11 cellular contexts compared by ENCODE assay signal in genomic region chr16:85514295-85514600, GRCh38.
A peak's percentile ranks its signal among the peaks of the same experiment; 100 is the strongest.
DNase-seq lines count a peak whose midpoint lies in the region; ATAC-seq and TF ChIP-seq lines count a peak whose summit lies in the region.
"Had no signal": no experiment of that assay in that cellular context is flagged by ENCODE, and none has a peak within 500 bp of the region (broad histone marks: within the 10 kb centered on the region; RNA-seq: fewer than 3 reads in every experiment).

No MANE protein-coding gene starts in this region.

- DNase-seq in Caco-2 (no peak), SK-N-MC (ENCODE audit: low read depth, low spot score) (no peak), right cardiac atrium (peak; percentile 86 to 97 (median 95)), germinal center (ENCODE audit: low spot score) (no peak), GM10266 (ENCODE audit: extremely low spot score) (no peak), NCI-H345 (lab: John Stamatoyannopoulos, UW) (no peak)
- DNase-seq in activated effector memory CD4-positive, alpha-beta T cell treated with Interleukin-2 at 50 U/mL for 16 hours, result no peak
- DNase-seq: activated CD4-positive, alpha-beta T cell treated with anti-CD3 and anti-CD28 coated beads, Interleukin-2, amount 50 U/mL, for 4 hours; H9; SIG-M5 had no signal

- H3K4me1 ChIP-seq in Caco-2, result peaks cover 35% of the 10 kb centered on the region
- H3K4me1 ChIP-seq in right cardiac atrium (ENCODE audit: control insufficient read depth, insufficient read depth, low read length), result peaks cover 18% of the 10 kb centered on the region
- peaks cover 15 to 31% (median 28%) of the 10 kb centered on the region in 3 donors for H3K4me1 ChIP-seq in skeletal muscle tissue (ENCODE audit: control insufficient read depth in 3 of 3, insufficient read depth in 3 of 3, low read length in 3 of 3)

- H3K4me3 ChIP-seq in Caco-2 (ENCODE audit: low read depth, low read length), result no peak overlapping the region
- no peak overlapping the region for H3K4me3 ChIP-seq in SK-N-MC
- H3K4me3 ChIP-seq in right cardiac atrium (ENCODE audit: low read length), result no peak overlapping the region
- H3K4me3 ChIP-seq in skeletal muscle tissue (ENCODE audit: low read length in 3 of 3), result peak overlapping the region in 2 of 3 donors; percentile 29 to 48

- POLR2A ChIA-PET in Caco-2 (lab: Charles Lee), result interaction anchor here (1.0 to 2.4 kb wide), 4 partner anchors 21 to 99 kb away, joined by 3 to 12 read pairs (median 6); partner anchors contain the start of gene GSE1

- ATAC-seq in right cardiac atrium, result peak; percentile 85 to 86

- CTCF ChIA-PET in Caco-2 (lab: Charles Lee), result interaction anchor here (0.7 to 2.8 kb wide), 12 partner anchors 9 to 206 kb away, joined by 3 to 22 read pairs (median 8); partner anchors contain the start of gene GSE1

- H3K36me3 ChIP-seq in Caco-2 (ENCODE audit: control insufficient read depth, insufficient read depth, low read length) (no peaks in the 10 kb centered on the region), SK-N-MC (ENCODE audit: insufficient read depth, low read length) (no peaks in the 10 kb centered on the region), skeletal muscle tissue (ENCODE audit: control insufficient read depth in 3 of 3, insufficient read depth in 3 of 3, low read length in 3 of 3) (no peaks in the 10 kb centered on the region)

- H3K27me3 ChIP-seq in Caco-2 (replicated peaks; ENCODE audit: control insufficient read depth, insufficient read depth, low read length), result no peaks in the 10 kb centered on the region
- no peaks in the 10 kb centered on the region for H3K27me3 ChIP-seq in right cardiac atrium (ENCODE audit: control insufficient read depth, insufficient read depth)
- H3K27me3 ChIP-seq in skeletal muscle tissue (ENCODE audit: control insufficient read depth in 3 of 3, insufficient read depth in 3 of 3, low read length in 3 of 3), result no peaks in the 10 kb centered on the region

- H3K9ac ChIP-seq in SK-N-MC (ENCODE audit: insufficient read length) (no peak overlapping the region), skeletal muscle tissue (ENCODE audit: low read depth in 1 of 3, low read length in 3 of 3) (peak overlapping the region in 2 of 3 donors; percentile 14 to 79)

- H3K9me3 Mint-ChIP-seq in Caco-2 (ENCODE audit: unreplicated experiment), result peaks cover 7% of the 10 kb centered on the region

- TF ChIP-seq CTCF in Caco-2 (IDR thresholded peaks at IDR 0.05; ENCODE audit: insufficient read depth in 1 of 2, low read depth in 1 of 2, low read length in 1 of 2, severe bottlenecking in 1 of 2, unreplicated experiment in 1 of 2) (no peak), GM10266 (IDR thresholded peaks at IDR 0.05; ENCODE audit: control insufficient read depth, insufficient read depth, low read depth, missing control alignments) (no peak)

- BruUV-seq in Caco-2 (replicated peaks; lab: Mats Ljungman, UMichigan), result no TSS peak

- H3K9me3 ChIP-seq in Caco-2, result no peaks in the 10 kb centered on the region
- H3K9me3 ChIP-seq in SK-N-MC (ENCODE audit: low read depth, low read length), result no peaks in the 10 kb centered on the region
- no peaks in the 10 kb centered on the region for H3K9me3 ChIP-seq in right cardiac atrium (ENCODE audit: control insufficient read depth, low read length)
- no peaks in the 10 kb centered on the region for H3K9me3 ChIP-seq in skeletal muscle tissue (ENCODE audit: control insufficient read depth in 3 of 3, low read length in 3 of 3)

- intact Hi-C loops in Caco-2 (cut with micrococcal nuclease; ENCODE audit: unreplicated experiment) (no loop called here), right cardiac atrium (cut with DNase I) (no loop called here)

- no peak overlapping the region for H3K4me3 Mint-ChIP-seq in Caco-2 (ENCODE audit: unreplicated experiment)

- H3K27ac ChIP-seq in SK-N-MC, result peak overlapping the region; percentile 42; the same call in 1 of the 2 replicates
- H3K27ac ChIP-seq in right cardiac atrium (ENCODE audit: low read length), result peak overlapping the region; percentile 54
- peak overlapping the region; percentile 54 for H3K27ac ChIP-seq in skeletal muscle tissue (ENCODE audit: low read depth, low read length)

- WGBS in right cardiac atrium, result 11% methylated on average over 8 of the region's 8 CpGs

- peak overlapping the region; percentile 93 for H3K27ac Mint-ChIP-seq in Caco-2 (ENCODE audit: unreplicated experiment)

- peaks cover 15% of the 10 kb centered on the region for H3K36me3 Mint-ChIP-seq in Caco-2 (ENCODE audit: insufficient read depth, unreplicated experiment)

- H3K4me1 Mint-ChIP-seq in Caco-2 (ENCODE audit: low read depth, unreplicated experiment), result peaks cover 28% of the 10 kb centered on the region

- no peaks in the 10 kb centered on the region for H3K27me3 Mint-ChIP-seq in Caco-2 (ENCODE audit: insufficient read depth, unreplicated experiment)

Comparison
In these comparisons a context has a peak if more than half of its experiments do, and no peak if none do; other contexts are left out.
1. DNase-seq: peak in right cardiac atrium (3 of 3); none in Caco-2 (0 of 2), SK-N-MC (single experiment), germinal center (single experiment), GM10266 (single experiment), NCI-H345 (single experiment) and activated effector memory CD4-positive, alpha-beta T cell treated with Interleukin-2 at 50 U/mL for 16 hours (single experiment).
2. H3K4me3 ChIP-seq: peak in skeletal muscle tissue (2 of 3); none in Caco-2 (single experiment), SK-N-MC (single experiment) and right cardiac atrium (single experiment).
3. Peak in every context shown above with its lines, with median percentiles within 50 percentile points of each other: H3K27ac ChIP-seq.